26 cellular contexts compared by ENCODE assay signal in genomic region chr22:46415816-46416536, GRCh38.
DNase-seq lines count a peak whose midpoint lies in the region; ATAC-seq and TF ChIP-seq lines count a peak whose summit lies in the region.
"Had no signal": no experiment of that assay in that cellular context is flagged by ENCODE, and none has a peak within 500 bp of the region (broad histone marks: within the 10 kb centered on the region; RNA-seq: fewer than 3 reads in every experiment).

No MANE protein-coding gene starts in this region.

- intact Hi-C loops in lower lobe of right lung (cut with DNase I) (no loop called here), thyroid gland (cut with DNase I) (no loop called here)

- H3K36me3 ChIP-seq in endodermal cell (ENCODE audit: control insufficient read depth, insufficient read depth, low read length) (no peaks in the 10 kb centered on the region), lower lobe of right lung (no peaks in the 10 kb centered on the region), thyroid gland (no peaks in the 10 kb centered on the region)
- H3K36me3 ChIP-seq: prostate gland, upper lobe of left lung, WERI-Rb-1 had no signal

- no peak overlapping the region for H3K27ac Mint-ChIP-seq in endodermal cell
- H3K27ac Mint-ChIP-seq: activated CD4-positive, alpha-beta T cell treated with anti-CD3 and anti-CD28 coated beads, Interleukin-2, amount 10 ng/mL, durations not matched to agents 7 days and 5 days; activated CD8-positive, alpha-beta memory T cell treated with anti-CD3 and anti-CD28 coated beads, Interleukin-2, amount 10 ng/mL, durations not matched to agents 7 days and 5 days; stimulated activated naive CD8-positive, alpha-beta T cell treated with anti-CD3 and anti-CD28 coated beads, Interleukin-15, amount 100 ng/mL, for 72 hours had no signal

- H3K9me3 ChIP-seq in endodermal cell (ENCODE audit: control insufficient read depth, low read length) (no peaks in the 10 kb centered on the region), lower lobe of right lung (no peaks in the 10 kb centered on the region), thyroid gland (no peaks in the 10 kb centered on the region)
- H3K9me3 ChIP-seq: Caco-2, prostate gland, upper lobe of left lung had no signal

- WGBS in endodermal cell (ENCODE audit: insufficient coverage in 1 of 2, insufficient read length in 1 of 2), 2 experiments, result 90 to 93% methylated on average over 13 to 27 of the region's 30 CpGs
- WGBS in thyroid gland, 2 donors, result 77 to 88% methylated on average over 24 to 30 of the region's 30 CpGs

- H3K27me3 ChIP-seq in endodermal cell (ENCODE audit: control insufficient read depth, insufficient read depth, low read length, poor library complexity, severe bottlenecking) (no peaks in the 10 kb centered on the region), lower lobe of right lung (ENCODE audit: low read depth) (no peaks in the 10 kb centered on the region), thyroid gland (no peaks in the 10 kb centered on the region)
- H3K27me3 ChIP-seq: upper lobe of left lung had no signal

- H3K27me3 Mint-ChIP-seq in endodermal cell (ENCODE audit: insufficient read depth), result peaks cover 13% of the 10 kb centered on the region
- H3K27me3 Mint-ChIP-seq: activated CD4-positive, alpha-beta T cell treated with anti-CD3 and anti-CD28 coated beads, Interleukin-2, amount 10 ng/mL, durations not matched to agents 7 days and 5 days; activated CD8-positive, alpha-beta memory T cell treated with anti-CD3 and anti-CD28 coated beads, Interleukin-2, amount 10 ng/mL, durations not matched to agents 7 days and 5 days; stimulated activated naive CD8-positive, alpha-beta T cell treated with anti-CD3 and anti-CD28 coated beads, Interleukin-15, amount 100 ng/mL, for 72 hours had no signal

- H3K36me3 Mint-ChIP-seq in endodermal cell (ENCODE audit: low read depth), result peaks cover 5% of the 10 kb centered on the region
- H3K36me3 Mint-ChIP-seq: activated CD8-positive, alpha-beta memory T cell treated with anti-CD3 and anti-CD28 coated beads, Interleukin-2, amount 10 ng/mL, durations not matched to agents 7 days and 5 days had no signal

- no peak for TF ChIP-seq CTCF in endodermal cell (conservative IDR thresholded peaks at IDR 0.05)
- no peak for TF ChIP-seq CTCF in lower lobe of right lung (IDR thresholded peaks at IDR 0.05)
- no peak for TF ChIP-seq CTCF in thyroid gland (IDR thresholded peaks at IDR 0.05)

- H3K4me1 ChIP-seq in endodermal cell (ENCODE audit: control insufficient read depth, insufficient read depth, low read length) (peaks cover 3% of the 10 kb centered on the region), lower lobe of right lung (no peaks in the 10 kb centered on the region), thyroid gland (peaks cover 22 to 25% of the 10 kb centered on the region in 2 donors)
- H3K4me1 ChIP-seq: Caco-2, upper lobe of left lung had no signal

- H3K9ac ChIP-seq in endodermal cell (ENCODE audit: extremely low read depth, low read length, poor library complexity, severe bottlenecking), result no peak overlapping the region

- no peaks in the 10 kb centered on the region for H3K9me3 Mint-ChIP-seq in endodermal cell
- H3K9me3 Mint-ChIP-seq: activated CD4-positive, alpha-beta T cell treated with anti-CD3 and anti-CD28 coated beads, Interleukin-2, amount 10 ng/mL, durations not matched to agents 7 days and 5 days; central memory CD8-positive, alpha-beta T cell; stimulated activated naive CD8-positive, alpha-beta T cell treated with anti-CD3 and anti-CD28 coated beads, Interleukin-15, amount 100 ng/mL, for 72 hours had no signal

- TF ChIP-seq POLR2A in thyroid gland (IDR thresholded peaks at IDR 0.05), result no peak

- no peak overlapping the region for H3K4me3 Mint-ChIP-seq in endodermal cell
- H3K4me3 Mint-ChIP-seq: activated CD4-positive, alpha-beta T cell treated with anti-CD3 and anti-CD28 coated beads, Interleukin-2, amount 10 ng/mL, durations not matched to agents 7 days and 5 days; activated CD8-positive, alpha-beta memory T cell treated with anti-CD3 and anti-CD28 coated beads, Interleukin-2, amount 10 ng/mL, durations not matched to agents 7 days and 5 days; central memory CD8-positive, alpha-beta T cell; stimulated activated naive CD8-positive, alpha-beta T cell treated with anti-CD3 and anti-CD28 coated beads, Interleukin-15, amount 100 ng/mL, for 72 hours had no signal

- H3K27ac ChIP-seq in endodermal cell (ENCODE audit: low read depth, low read length) (peak overlapping the region; percentile 36), lower lobe of right lung (no peak overlapping the region), thyroid gland (peak overlapping the region; percentile 65 to 86 (median 74))
- H3K27ac ChIP-seq: 22Rv1, dorsolateral prefrontal cortex, prostate gland, upper lobe of left lung, WERI-Rb-1 had no signal

- DNase-seq in NCI-H2227 (lab: John Stamatoyannopoulos, UW; ENCODE audit: unreplicated experiment), result peak; percentile 36
- DNase-seq in NCI-H2227 treated with DMSO at 0.1 percent for 48 hours (lab: John Stamatoyannopoulos, UW), result no peak
- no peak for DNase-seq in endodermal cell
- DNase-seq in lower lobe of right lung, result no peak
- no peak for DNase-seq in thyroid gland
- no peak for DNase-seq in T-helper 9 cell
- DNase-seq: activated CD4-positive, alpha-beta T cell treated with anti-CD3 and anti-CD28 coated beads, Interleukin-2, amount 10 ng/mL, durations not matched to agents 7 days and 5 days; activated CD8-positive, alpha-beta memory T cell treated with anti-CD3 and anti-CD28 coated beads, Interleukin-2, amount 10 ng/mL, durations not matched to agents 7 days and 5 days; activated naive CD4-positive, alpha-beta T cell treated with anti-CD3 and anti-CD28 coated beads, Interleukin-2, amount 50 U/mL, for 16 hours; C1 segment of cervical spinal cord; Caco-2; DMS79 treated with DMSO at 0.1 percent for 48 hours; NCI-H1092; NCI-H187; NCI-H345; NCI-H82; stimulated activated naive CD8-positive, alpha-beta T cell treated with anti-CD3 and anti-CD28 coated beads, Interleukin-15, amount 100 ng/mL, for 72 hours; WERI-Rb-1 had no signal

- H3K4me1 Mint-ChIP-seq in endodermal cell, result peaks cover 9% of the 10 kb centered on the region
- H3K4me1 Mint-ChIP-seq: activated CD4-positive, alpha-beta T cell treated with anti-CD3 and anti-CD28 coated beads, Interleukin-2, amount 10 ng/mL, durations not matched to agents 7 days and 5 days; activated CD8-positive, alpha-beta memory T cell treated with anti-CD3 and anti-CD28 coated beads, Interleukin-2, amount 10 ng/mL, durations not matched to agents 7 days and 5 days; central memory CD8-positive, alpha-beta T cell; stimulated activated naive CD8-positive, alpha-beta T cell treated with anti-CD3 and anti-CD28 coated beads, Interleukin-15, amount 100 ng/mL, for 72 hours had no signal

- peak; percentile 23 to 38 for ATAC-seq in lower lobe of right lung
- no peak for ATAC-seq in HG03135 (IDR thresholded peaks at IDR 0.05; ENCODE audit: unreplicated experiment)
- no peak for ATAC-seq in HG02884 (IDR thresholded peaks at IDR 0.05; ENCODE audit: unreplicated experiment)
- ATAC-seq: activated CD8-positive, alpha-beta memory T cell treated with anti-CD3 and anti-CD28 coated beads, Interleukin-2, amount 10 ng/mL, durations not matched to agents 7 days and 5 days; left lobe of liver; stimulated activated naive CD8-positive, alpha-beta T cell treated with anti-CD3 and anti-CD28 coated beads, Interleukin-15, amount 100 ng/mL, for 72 hours had no signal

- H3K4me3 ChIP-seq in endodermal cell (ENCODE audit: low read length) (no peak overlapping the region), lower lobe of right lung (no peak overlapping the region), thyroid gland (replicated peaks in 1 of 3) (no peak overlapping the region)
- H3K4me3 ChIP-seq: dorsolateral prefrontal cortex, prostate gland, upper lobe of left lung had no signal

Comparison
In these comparisons a context has a peak if more than half of its experiments do, and no peak if none do; other contexts are left out.
1. ATAC-seq: peak in lower lobe of right lung (2 of 2); none in HG03135 (single experiment) and HG02884 (single experiment).